In the genomic region with DNA sequence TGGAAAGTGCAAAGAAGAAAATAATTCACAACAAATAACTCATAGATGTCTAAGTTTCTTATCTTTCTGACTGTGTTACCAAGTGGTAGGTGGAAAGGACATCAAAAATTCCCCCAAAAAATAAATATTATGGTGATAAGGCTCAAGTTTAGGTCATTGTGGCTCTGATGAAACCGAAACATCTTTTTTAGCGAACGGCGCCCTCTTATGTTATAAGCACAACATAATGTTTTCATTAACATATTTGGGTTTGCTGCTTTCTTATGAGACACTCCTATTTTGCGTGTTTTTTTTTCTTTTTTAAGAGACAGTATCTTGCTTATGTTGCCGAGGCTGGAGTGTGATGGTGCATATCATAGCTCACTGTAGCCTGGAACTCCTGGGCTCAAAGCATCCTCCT, we compare ENCODE assay signal across 12 cellular contexts. TPM values are rescaled to one million over a fixed set of nuclear protein-coding genes. Genes with fewer than 3 reads are reported as not detected.
DNase-seq lines count a peak whose midpoint lies in the region; ATAC-seq and TF ChIP-seq lines count a peak whose summit lies in the region.
"Had no signal": no experiment of that assay in that cellular context is flagged by ENCODE, and none has a peak within 500 bp of the region (broad histone marks: within the 10 kb centered on the region; RNA-seq: fewer than 3 reads in every experiment).

No MANE protein-coding gene starts in this region.

- TF ChIP-seq EP300 in suprapubic skin (IDR thresholded peaks at IDR 0.05) = no peak

- no peaks in the 10 kb centered on the region for H3K9me3 ChIP-seq in OCI-LY1 (ENCODE audit: low read length)
- H3K9me3 ChIP-seq in suprapubic skin = no peaks in the 10 kb centered on the region

- H3F3A ChIP-seq in OCI-LY1 (ENCODE audit: insufficient read depth, low read length) = no peaks in the 10 kb centered on the region

- 57% methylated on average over 6 of the region's 6 CpGs for WGBS in suprapubic skin

- no peak overlapping the region for H2AFZ ChIP-seq in OCI-LY1 (ENCODE audit: low read length)

- H3K36me3 ChIP-seq in OCI-LY1 (ENCODE audit: insufficient read depth, low read length) = no peaks in the 10 kb centered on the region
- no peaks in the 10 kb centered on the region for H3K36me3 ChIP-seq in suprapubic skin

- ATAC-seq in HG03457 (IDR thresholded peaks at IDR 0.05; ENCODE audit: unreplicated experiment) = no peak

- H3K27ac ChIP-seq in OCI-LY1 (ENCODE audit: low read depth, low read length, poor library complexity, severe bottlenecking) = no peak overlapping the region
- no peak overlapping the region for H3K27ac ChIP-seq in suprapubic skin

- in situ Hi-C loops in ACHN (cut with HindIII; ENCODE audit: low pct_ligation_motif_present, low pct_unique_long_range_greater_than_20kb, low sequenced_read_pairs) = no loop called here

- H3K4me1 ChIP-seq in OCI-LY1 (ENCODE audit: insufficient read depth, low read length, severe bottlenecking) = no peaks in the 10 kb centered on the region
- no peaks in the 10 kb centered on the region for H3K4me1 ChIP-seq in suprapubic skin

- no peaks in the 10 kb centered on the region for H3K9me2 ChIP-seq in OCI-LY1 (ENCODE audit: low read depth, low read length)

- no peaks in the 10 kb centered on the region for H3K79me2 ChIP-seq in OCI-LY1 (ENCODE audit: insufficient read depth, low read length)

- DNase-seq in ACHN (peak; percentile 5), GM03348 (ENCODE audit: low spot score) (peak; percentile 50), fibroblast of gingiva (ENCODE audit: low read depth) (peak; percentile 12), retina (no peak), COLO829 (ENCODE audit: low spot score) (no peak), suprapubic skin (ENCODE audit: low spot score in 2 of 2) (no peak)
- DNase-seq: foreskin melanocyte, NCI-H1048 had no signal

- no peak overlapping the region for H3K9ac ChIP-seq in OCI-LY1 (ENCODE audit: low read length)

- no peaks in the 10 kb centered on the region for H4K20me1 ChIP-seq in OCI-LY1 (ENCODE audit: insufficient read depth, low read length)

- no peak for TF ChIP-seq POLR2A in suprapubic skin (IDR thresholded peaks at IDR 0.05)

- H3K4me3 ChIP-seq in OCI-LY1 (ENCODE audit: low read depth, low read length, poor library complexity, severe bottlenecking) (no peak overlapping the region), suprapubic skin (no peak overlapping the region)

- TF ChIP-seq CTCF in OCI-LY1 (IDR thresholded peaks at IDR 0.05; ENCODE audit: low read length) = peak; percentile 46; the same call in 1 of the 2 replicates
- no peak for TF ChIP-seq CTCF in suprapubic skin (IDR thresholded peaks at IDR 0.05)

- no peak overlapping the region for H3K4me2 ChIP-seq in OCI-LY1 (ENCODE audit: low read length)

- H3K27me3 ChIP-seq in OCI-LY1 (ENCODE audit: insufficient read depth, low read length) (no peaks in the 10 kb centered on the region), suprapubic skin (peaks cover 5% of the 10 kb centered on the region)

RNA-seq across cellular contexts. Expression of a gene that starts 38.6 kb away (rescaled TPM):
- total RNA-seq in suprapubic skin = not detected
- total RNA-seq: G401, RPMI7951 had no signal

Comparison
In these comparisons a context has a peak if more than half of its experiments do, and no peak if none do; other contexts are left out.
1. DNase-seq: peak in ACHN (single experiment), GM03348 (single experiment) and fibroblast of gingiva (single experiment); none in retina (single experiment), COLO829 (single experiment) and suprapubic skin (0 of 2).